In genomic region chr18:11565716-11566115, GRCh38 we compare ENCODE assay signal across 23 cellular contexts. TPM values are rescaled to one million over a fixed set of nuclear protein-coding genes. Genes with fewer than 3 reads are reported as not detected.
A peak's percentile ranks its signal among the peaks of the same experiment; 100 is the strongest.
DNase-seq lines count a peak whose midpoint lies in the region; ATAC-seq, FAIRE-seq and TF ChIP-seq lines count a peak whose summit lies in the region.
"Had no signal": no experiment of that assay in that cellular context is flagged by ENCODE, and none has a peak within 500 bp of the region (broad histone marks: within the 10 kb centered on the region; RNA-seq: fewer than 3 reads in every experiment).

No MANE protein-coding gene starts in this region.

- H3K27ac ChIP-seq in BLaER1 treated with 17β-estradiol and CSF1 and Interleukin-3, amounts not matched to agents 10 nM and 100 nM: peak overlapping the region in 8 of 11 experiments; percentile 29 to 69 (median 58); a peak in 15 of 22 replicates
- H3K27ac ChIP-seq in Karpas-422 (ENCODE audit: low read length) (peak overlapping the region; percentile 50; the same call in 1 of the 2 replicates), astrocyte (ENCODE audit: low read depth, low read length) (no peak overlapping the region)
- H3K27ac ChIP-seq: GM23248, HL-60 had no signal

- H3K4me1 ChIP-seq in BLaER1 treated with 17β-estradiol and CSF1 and Interleukin-3, amounts not matched to agents 10 nM and 100 nM: peaks cover 17 to 65% (median 61%) of the 10 kb centered on the region in 10 experiments
- H3K4me1 ChIP-seq in Karpas-422 (ENCODE audit: low read length) (peaks cover 33% of the 10 kb centered on the region), astrocyte (ENCODE audit: insufficient read depth, low read length) (no peaks in the 10 kb centered on the region)
- H3K4me1 ChIP-seq: Caco-2 had no signal

- H3K4me3 Mint-ChIP-seq in astrocyte (ENCODE audit: unreplicated experiment) (no peak overlapping the region), type B pancreatic cell (no peak overlapping the region)
- H3K4me3 Mint-ChIP-seq: CD4-positive, CD25-positive, alpha-beta regulatory T cell; CD8-positive, alpha-beta memory T cell had no signal

- H3K79me2 ChIP-seq in Karpas-422 (ENCODE audit: low read length): no peaks in the 10 kb centered on the region
- no peaks in the 10 kb centered on the region for H3K79me2 ChIP-seq in astrocyte (ENCODE audit: insufficient read depth, low read length)

- H3K36me3 Mint-ChIP-seq in astrocyte (ENCODE audit: low read depth, unreplicated experiment) (no peaks in the 10 kb centered on the region), type B pancreatic cell (no peaks in the 10 kb centered on the region)
- H3K36me3 Mint-ChIP-seq: CD4-positive, CD25-positive, alpha-beta regulatory T cell; CD8-positive, alpha-beta memory T cell had no signal

- no peaks in the 10 kb centered on the region for H3K4me1 Mint-ChIP-seq in astrocyte (ENCODE audit: low read depth, unreplicated experiment)
- no peaks in the 10 kb centered on the region for H3K4me1 Mint-ChIP-seq in type B pancreatic cell (ENCODE audit: unreplicated experiment)
- H3K4me1 Mint-ChIP-seq: CD4-positive, CD25-positive, alpha-beta regulatory T cell; CD8-positive, alpha-beta memory T cell had no signal

- ATAC-seq in sciatic nerve: peak; percentile 7

- peak overlapping the region in 5 of 11 experiments; percentile 25 to 58 (median 45); a peak in 7 of 22 replicates for H3K9ac ChIP-seq in BLaER1 treated with 17β-estradiol and CSF1 and Interleukin-3, amounts not matched to agents 10 nM and 100 nM
- H3K9ac ChIP-seq in Karpas-422 (ENCODE audit: low read length) (peak overlapping the region; percentile 21; the same call in 1 of the 2 replicates), astrocyte (ENCODE audit: low read length) (no peak overlapping the region)
- H3K9ac ChIP-seq: GM23248 had no signal

- H3K27ac Mint-ChIP-seq in astrocyte (ENCODE audit: unreplicated experiment) (no peak overlapping the region), type B pancreatic cell (no peak overlapping the region)
- H3K27ac Mint-ChIP-seq: CD4-positive, CD25-positive, alpha-beta regulatory T cell; CD8-positive, alpha-beta memory T cell had no signal

- no peaks in the 10 kb centered on the region for H3K9me3 Mint-ChIP-seq in astrocyte (ENCODE audit: unreplicated experiment)
- H3K9me3 Mint-ChIP-seq in type B pancreatic cell: no peaks in the 10 kb centered on the region

- peaks cover 0 to 24% (median 0%) of the 10 kb centered on the region in 11 experiments; a peak in 6 of 22 replicates for H3K27me3 ChIP-seq in BLaER1 treated with 17β-estradiol and CSF1 and Interleukin-3, amounts not matched to agents 10 nM and 100 nM
- H3K27me3 ChIP-seq in Karpas-422 (ENCODE audit: low read length): no peaks in the 10 kb centered on the region
- peaks cover 3% of the 10 kb centered on the region for H3K27me3 ChIP-seq in astrocyte (ENCODE audit: insufficient read depth, low read length)

- H3K36me3 ChIP-seq in BLaER1 treated with 17β-estradiol and CSF1 and Interleukin-3, amounts not matched to agents 10 nM and 100 nM: no peaks in the 10 kb centered on the region
- H3K36me3 ChIP-seq in Karpas-422 (ENCODE audit: insufficient read depth, low read length) (no peaks in the 10 kb centered on the region), astrocyte (ENCODE audit: insufficient read depth, low read length) (no peaks in the 10 kb centered on the region)

- H4K20me1 ChIP-seq in BLaER1 treated with 17β-estradiol and CSF1 and Interleukin-3, amounts not matched to agents 10 nM and 100 nM: peaks cover 0 to 21% (median 0%) of the 10 kb centered on the region in 11 experiments; a peak in 6 of 22 replicates
- H4K20me1 ChIP-seq in Karpas-422 (ENCODE audit: insufficient read depth, low read depth, low read length) (no peaks in the 10 kb centered on the region), astrocyte (ENCODE audit: insufficient read depth, low read length) (no peaks in the 10 kb centered on the region)

- H2AFZ ChIP-seq in Karpas-422 (ENCODE audit: low read length) (peak overlapping the region; percentile 51; the same call in 1 of the 2 replicates), astrocyte (ENCODE audit: low read depth, low read length) (peak overlapping the region; percentile 10)
- H2AFZ ChIP-seq: GM23248 had no signal

- intact Hi-C loops in sciatic nerve (cut with DNase I): no loop called here

- peak overlapping the region; percentile 55 to 90 (median 84) for H3K4me2 ChIP-seq in BLaER1 treated with 17β-estradiol and CSF1 and Interleukin-3, amounts not matched to agents 10 nM and 100 nM
- H3K4me2 ChIP-seq in Karpas-422 (ENCODE audit: low read depth, low read length, poor library complexity, severe bottlenecking) (peak overlapping the region; percentile 49), astrocyte (ENCODE audit: low read length) (no peak overlapping the region)

- peaks cover 12% of the 10 kb centered on the region for H3K27me3 Mint-ChIP-seq in astrocyte (ENCODE audit: low read depth, unreplicated experiment)
- H3K27me3 Mint-ChIP-seq in type B pancreatic cell: peaks cover 16% of the 10 kb centered on the region
- H3K27me3 Mint-ChIP-seq: CD4-positive, CD25-positive, alpha-beta regulatory T cell had no signal

- no peaks in the 10 kb centered on the region for H3K9me2 ChIP-seq in Karpas-422 (replicated peaks; ENCODE audit: insufficient read depth, low read length)

- H3K9me3 ChIP-seq in BLaER1 treated with 17β-estradiol and CSF1 and Interleukin-3, amounts not matched to agents 10 nM and 100 nM (replicated peaks in 1 of 11): no peaks in the 10 kb centered on the region; a peak in 1 of 22 replicates
- H3K9me3 ChIP-seq in Karpas-422 (ENCODE audit: low read length) (no peaks in the 10 kb centered on the region), astrocyte (ENCODE audit: insufficient read depth, low read depth, low read length) (no peaks in the 10 kb centered on the region)
- H3K9me3 ChIP-seq: Caco-2 had no signal

- no peak for FAIRE-seq in astrocyte (lab: Jason Lieb, UNC)
- FAIRE-seq: D721Med, G401.6, GM12891, GM18507 had no signal

- H3K4me3 ChIP-seq in BLaER1 treated with 17β-estradiol and CSF1 and Interleukin-3, amounts not matched to agents 10 nM and 100 nM: peak overlapping the region in 4 of 10 experiments; percentile 2 to 21 (median 17); a peak in 4 of 20 replicates
- peak overlapping the region; percentile 24; the same call in 1 of the 2 replicates for H3K4me3 ChIP-seq in Karpas-422 (ENCODE audit: low read length)
- no peak overlapping the region for H3K4me3 ChIP-seq in astrocyte (ENCODE audit: insufficient read depth, low read depth, low read length)
- H3K4me3 ChIP-seq: GM23248 had no signal

- DNase-seq in Karpas-422 (peak; percentile 67), astrocyte (ENCODE audit: low read depth) (no peak), sciatic nerve (ENCODE audit: low spot score) (no peak), hippocampal formation (lab: John Stamatoyannopoulos, UW) (no peak), SKM-1 (lab: John Stamatoyannopoulos, UW; ENCODE audit: unreplicated experiment) (no peak), type B pancreatic cell (ENCODE audit: extremely low spot score, unreplicated experiment) (no peak), SKM-1 treated with dmso at 0.1 percent for 144 hours (lab: John Stamatoyannopoulos, UW; ENCODE audit: unreplicated experiment) (no peak)
- DNase-seq: 8988T; C1 segment of cervical spinal cord; Caco-2; CD4-positive, CD25-positive, alpha-beta regulatory T cell; CD8-positive, alpha-beta memory T cell; GM23248; HCEC 1CT had no signal

- TF ChIP-seq CTCF in astrocyte (IDR thresholded peaks at IDR 0.05; ENCODE audit: insufficient read depth, low read depth, low read length): no peak
- TF ChIP-seq CTCF in type B pancreatic cell (conservative IDR thresholded peaks at IDR 0.05): no peak

RNA-seq across cellular contexts. Expression of gene SLC35G4, which starts 43.7 kb away (rescaled TPM):
- total RNA-seq in Karpas-422 (2014; rRNA removed; shearing (Covaris generic); ENCODE audit: low replicate concordance): not detected in 2 replicates
- total RNA-seq in astrocyte (not detected in 2 replicates), sciatic nerve (not detected), type B pancreatic cell (ENCODE audit: low replicate concordance) (not detected in 2 replicates)
- total RNA-seq: A673; Caco-2; CD4-positive, CD25-positive, alpha-beta regulatory T cell; CD8-positive, alpha-beta memory T cell; GM23248; H4; HT1080 had no signal
